In genomic region chr1:88022507-88022906, GRCh38 we compare ENCODE assay signal across 24 cellular contexts.
"Had no signal": no experiment of that assay in that cellular context is flagged by ENCODE, and none has a peak within 500 bp of the region (broad histone marks: within the 10 kb centered on the region; RNA-seq: fewer than 3 reads in every experiment).

No MANE protein-coding gene starts in this region.

- H3K9me3 ChIP-seq: esophagus squamous epithelium, gastroesophageal sphincter, suprapubic skin, tibial nerve had no signal

- ATAC-seq: activated T-cell treated with anti-CD3 and anti-CD28 coated beads, Interleukin-2, amount 50 U/mL, for 72 hours; gastroesophageal sphincter; right cardiac atrium; stimulated activated naive CD8-positive, alpha-beta T cell treated with anti-CD3 and anti-CD28 coated beads, Interleukin-15, amount 100 ng/mL, for 72 hours had no signal

- H3K27ac ChIP-seq: coronary artery, esophagus squamous epithelium, gastroesophageal sphincter, parathyroid adenoma, suprapubic skin, tibial nerve had no signal

- H3K4me3 ChIP-seq: coronary artery, esophagus squamous epithelium, gastroesophageal sphincter, suprapubic skin, tibial nerve had no signal

- H3K27me3 ChIP-seq: gastroesophageal sphincter, suprapubic skin, tibial nerve had no signal

- H3K36me3 Mint-ChIP-seq: activated naive CD8-positive, alpha-beta T cell treated with anti-CD3 and anti-CD28 coated beads, Interleukin-2, amount 10 ng/mL, durations not matched to agents 7 days and 5 days; memory B cell; stimulated activated effector memory CD8-positive, alpha-beta T cell treated with anti-CD3 and anti-CD28 coated beads, Interleukin-12 subunit alpha, Interleukin-12 subunit beta, amount 100 ng/mL, for 72 hours had no signal

- H3K9me3 Mint-ChIP-seq: activated naive CD4-positive, alpha-beta T cell treated with anti-CD3 and anti-CD28 coated beads for 36 hours; activated naive CD8-positive, alpha-beta T cell treated with anti-CD3 and anti-CD28 coated beads, Interleukin-2, amount 10 ng/mL, durations not matched to agents 7 days and 5 days; endodermal cell; memory B cell; stimulated activated effector memory CD8-positive, alpha-beta T cell treated with anti-CD3 and anti-CD28 coated beads, Interleukin-12 subunit alpha, Interleukin-12 subunit beta, amount 100 ng/mL, for 72 hours; stimulated activated naive CD8-positive, alpha-beta T cell treated with anti-CD3 and anti-CD28 coated beads, Interleukin-15, amount 100 ng/mL, for 72 hours; T-helper 2 cell treated with Interferon-gamma antibody and Interleukin-4, amounts not matched to agents 5 μg/mL and 100 μg/mL, for 36 hours had no signal

- H3K4me1 ChIP-seq: esophagus squamous epithelium, gastroesophageal sphincter, parathyroid adenoma, suprapubic skin, tibial nerve had no signal

- H3K4me1 Mint-ChIP-seq: activated naive CD8-positive, alpha-beta T cell treated with anti-CD3 and anti-CD28 coated beads, Interleukin-2, amount 10 ng/mL, durations not matched to agents 7 days and 5 days; endodermal cell; memory B cell; nephron progenitor cell; stimulated activated effector memory CD8-positive, alpha-beta T cell treated with anti-CD3 and anti-CD28 coated beads, Interleukin-12 subunit alpha, Interleukin-12 subunit beta, amount 100 ng/mL, for 72 hours; stimulated activated naive CD8-positive, alpha-beta T cell treated with anti-CD3 and anti-CD28 coated beads, Interleukin-15, amount 100 ng/mL, for 72 hours had no signal

- H3K36me3 ChIP-seq: esophagus squamous epithelium, gastroesophageal sphincter, suprapubic skin, tibial nerve had no signal

- H3K27ac Mint-ChIP-seq: activated naive CD4-positive, alpha-beta T cell treated with anti-CD3 and anti-CD28 coated beads for 36 hours; activated naive CD8-positive, alpha-beta T cell treated with anti-CD3 and anti-CD28 coated beads, Interleukin-2, amount 10 ng/mL, durations not matched to agents 7 days and 5 days; activated T-cell treated with anti-CD3 and anti-CD28 coated beads, Interleukin-2, amount 50 U/mL, for 72 hours; endodermal cell; memory B cell; nephron progenitor cell; stimulated activated effector memory CD8-positive, alpha-beta T cell treated with anti-CD3 and anti-CD28 coated beads, Interleukin-12 subunit alpha, Interleukin-12 subunit beta, amount 100 ng/mL, for 72 hours; stimulated activated naive CD8-positive, alpha-beta T cell treated with anti-CD3 and anti-CD28 coated beads, Interleukin-15, amount 100 ng/mL, for 72 hours; T-helper 2 cell treated with Interferon-gamma antibody and Interleukin-4, amounts not matched to agents 5 μg/mL and 100 μg/mL, for 36 hours had no signal

- DNase-seq: activated CD4-positive, alpha-beta T cell treated with anti-CD3 and anti-CD28 coated beads for 4 hours; activated CD4-positive, alpha-beta T cell treated with anti-CD3 and anti-CD28 coated beads, Interleukin-2, amount 50 U/mL, for 48 hours; activated CD4-positive, CD25-positive, alpha-beta regulatory T cell; activated effector memory CD4-positive, alpha-beta T cell treated with Interleukin-2 at 50 U/mL for 16 hours; activated naive CD4-positive, alpha-beta T cell treated with anti-CD3 and anti-CD28 coated beads for 36 hours; activated naive CD8-positive, alpha-beta T cell treated with anti-CD3 and anti-CD28 coated beads, Interleukin-2, amount 10 ng/mL, durations not matched to agents 7 days and 5 days; activated T-cell treated with anti-CD3 and anti-CD28 coated beads, Interleukin-2, amount 50 U/mL, for 72 hours; amniotic stem cell; cerebellar nuclear complex; endodermal cell; esophagus squamous epithelium; head of caudate nucleus; nephron progenitor cell; right cardiac atrium; stimulated activated CD4-positive, alpha-beta T cell treated with anti-CD3 and anti-CD28 coated beads, Interleukin-1b, Interleukin-23, amount 100 ng/mL, for 48 hours; stimulated activated naive CD8-positive, alpha-beta T cell treated with anti-CD3 and anti-CD28 coated beads, Interleukin-15, amount 100 ng/mL, for 72 hours had no signal

- H3K4me3 Mint-ChIP-seq: activated naive CD4-positive, alpha-beta T cell treated with anti-CD3 and anti-CD28 coated beads for 36 hours; activated naive CD8-positive, alpha-beta T cell treated with anti-CD3 and anti-CD28 coated beads, Interleukin-2, amount 10 ng/mL, durations not matched to agents 7 days and 5 days; activated T-cell treated with anti-CD3 and anti-CD28 coated beads, Interleukin-2, amount 50 U/mL, for 72 hours; endodermal cell; memory B cell; nephron progenitor cell; stimulated activated effector memory CD8-positive, alpha-beta T cell treated with anti-CD3 and anti-CD28 coated beads, Interleukin-12 subunit alpha, Interleukin-12 subunit beta, amount 100 ng/mL, for 72 hours; stimulated activated naive CD8-positive, alpha-beta T cell treated with anti-CD3 and anti-CD28 coated beads, Interleukin-15, amount 100 ng/mL, for 72 hours; T-helper 2 cell treated with Interferon-gamma antibody and Interleukin-4, amounts not matched to agents 5 μg/mL and 100 μg/mL, for 36 hours had no signal
